Comparison of ENCODE assay signal across 1 cellular context in the genomic region with DNA sequence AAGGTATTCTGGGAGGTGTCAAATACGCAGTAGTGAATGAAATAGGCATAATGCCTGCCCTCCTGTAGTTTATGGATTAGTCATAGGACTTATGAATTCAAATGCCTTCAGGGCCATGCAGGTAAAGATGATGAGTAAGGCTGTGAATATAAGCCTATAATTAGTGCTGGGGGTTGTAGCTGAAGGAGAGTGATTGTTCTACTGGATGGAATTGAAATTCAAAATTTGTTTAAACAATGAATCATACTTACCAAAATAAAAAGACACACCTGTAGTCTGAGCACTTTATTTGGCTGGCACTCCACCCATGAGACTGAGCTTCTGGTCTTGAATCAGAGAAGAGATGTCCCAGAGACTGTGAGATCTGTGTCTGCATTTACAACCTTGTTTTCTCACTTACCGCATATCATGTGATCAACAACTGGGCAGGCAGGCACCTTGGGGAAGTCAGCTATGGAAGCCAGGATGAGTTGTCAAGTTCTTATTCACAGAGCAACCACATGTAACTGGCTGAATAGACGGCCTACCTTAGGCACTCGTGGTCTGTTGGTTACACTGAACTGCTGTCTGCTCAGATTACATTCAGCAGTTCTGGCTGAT.
TF ChIP-seq lines count a peak whose summit lies in the region.

No MANE protein-coding gene starts in this region.

TF ChIP-seq in HCT116, 20 proteins besides CTCF, POLR2A, EP300 and RAD21 (continued from another document):
- TF ChIP-seq TCF7L2 (IDR thresholded peaks at IDR 0.05; ENCODE audit: borderline replicate concordance, extremely low read depth, insufficient read depth, insufficient read length) (no peak), POLR2AphosphoS5 (IDR thresholded peaks at IDR 0.05; ENCODE audit: low read depth, low read length) (peak; percentile 47)
